ENCODE assay signal across 1 cellular context in the genomic region with DNA sequence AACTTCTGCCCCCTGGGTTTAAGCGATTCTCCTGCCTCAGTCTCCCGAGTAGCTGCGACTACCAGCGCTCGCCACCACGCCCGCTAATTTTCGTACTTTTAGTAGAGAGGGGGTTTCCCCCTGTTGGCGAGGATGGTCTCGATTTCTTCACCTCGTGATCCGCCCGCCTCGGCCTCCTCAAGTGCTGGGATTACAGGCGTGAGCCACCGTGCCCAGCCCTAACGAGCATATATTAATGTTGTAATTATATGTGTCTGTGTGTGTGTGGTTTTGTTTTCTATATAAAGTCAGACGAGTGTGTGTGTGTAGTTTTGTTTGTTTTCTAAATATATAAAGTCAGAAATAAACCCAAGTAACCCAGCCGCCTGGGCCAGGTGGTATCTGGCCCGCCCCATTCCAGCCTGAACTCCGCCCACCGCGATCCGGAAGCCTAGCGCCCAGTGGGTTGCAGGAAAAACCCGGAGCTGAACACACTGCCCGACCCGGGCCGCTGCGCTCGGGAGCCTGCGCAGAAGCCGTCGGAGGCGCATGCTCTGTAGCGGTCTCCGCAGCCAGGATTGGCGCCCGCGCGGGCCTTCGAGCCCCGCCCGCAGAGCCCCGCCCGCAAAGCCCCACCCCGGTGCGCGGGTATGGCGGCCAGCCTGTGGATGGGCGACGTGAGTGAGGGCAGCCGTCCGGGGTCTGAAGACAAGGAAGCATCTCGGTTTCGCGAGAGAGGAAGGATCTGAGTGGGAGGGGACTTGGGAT.
A peak's percentile ranks its signal among the peaks of the same experiment; 100 is the strongest.
TF ChIP-seq lines count a peak whose summit lies in the region.

A gene (plus strand): TSS at position 604 of the 747 bp plus-strand sequence. CDS start 26 bp downstream, at position 630.

TF ChIP-seq in HepG2, 621 proteins besides CTCF, POLR2A, EP300 and RAD21 (continued from another document and continues in another):
- TF ChIP-seq RBAK (CRISPR knock-in tag; IDR thresholded peaks at IDR 0.05) (no peak), HNRNPK (IDR thresholded peaks at IDR 0.05; ENCODE audit: low read depth, low read length, poor library complexity, severe bottlenecking) (peak; percentile 65), PHB2 (IDR thresholded peaks at IDR 0.05; ENCODE audit: partially characterized antibody) (no peak), ZNF138 (CRISPR knock-in tag; IDR thresholded peaks at IDR 0.05; ENCODE audit: low read depth) (no peak), CBX1 (IDR thresholded peaks at IDR 0.05; ENCODE audit: low read depth) (no peak), EZH2 (conservative IDR thresholded peaks at IDR 0.05; ENCODE audit: low read depth, low read length) (no peak), CEBPG (CRISPR knock-in tag; IDR thresholded peaks at IDR 0.05) (no peak), TCF7 (IDR thresholded peaks at IDR 0.05; ENCODE audit: low read depth) (no peak), FOXK1 (CRISPR knock-in tag; IDR thresholded peaks at IDR 0.05; ENCODE audit: borderline replicate concordance, low read depth) (peak; percentile 50; the same call in 1 of the 2 replicates), ZNF556 (CRISPR knock-in tag; IDR thresholded peaks at IDR 0.05; ENCODE audit: borderline replicate concordance) (peak; percentile 92), TRIM24 (CRISPR knock-in tag; IDR thresholded peaks at IDR 0.05) (no peak), MEF2D (CRISPR knock-in tag; IDR thresholded peaks at IDR 0.05) (no peak), XBP1 (CRISPR knock-in tag; IDR thresholded peaks at IDR 0.05) (no peak), GATA4 (IDR thresholded peaks at IDR 0.05; ENCODE audit: borderline replicate concordance, low read depth) (no peak), ERF (CRISPR knock-in tag; IDR thresholded peaks at IDR 0.05) (peak; percentile 73), ZNF337 (CRISPR knock-in tag; IDR thresholded peaks at IDR 0.05; ENCODE audit: borderline replicate concordance, low read depth) (peak; percentile 93), ZMYM2 (CRISPR knock-in tag; IDR thresholded peaks at IDR 0.05) (peak; percentile 23; the same call in 1 of the 2 replicates), SCMH1 (CRISPR knock-in tag; IDR thresholded peaks at IDR 0.05; ENCODE audit: borderline replicate concordance) (no peak), ZNF616 (CRISPR knock-in tag; IDR thresholded peaks at IDR 0.05; ENCODE audit: low read depth) (no peak), JUNB (CRISPR knock-in tag; IDR thresholded peaks at IDR 0.05; ENCODE audit: borderline replicate concordance) (no peak), SRY (CRISPR knock-in tag; IDR thresholded peaks at IDR 0.05) (no peak), ZNF17 (CRISPR knock-in tag; IDR thresholded peaks at IDR 0.05) (no peak), ZNF333 (CRISPR knock-in tag; IDR thresholded peaks at IDR 0.05; ENCODE audit: borderline replicate concordance) (peak; percentile 73), ZFX (CRISPR knock-in tag; IDR thresholded peaks at IDR 0.05; ENCODE audit: low read depth) (peak; percentile 75), KLF9 (CRISPR knock-in tag; IDR thresholded peaks at IDR 0.05; ENCODE audit: low read depth) (peak; percentile 73; the same call in 1 of the 2 replicates), PHF20 (CRISPR knock-in tag; IDR thresholded peaks at IDR 0.05) (peak; percentile 80), FOXO1 (CRISPR knock-in tag; IDR thresholded peaks at IDR 0.05) (no peak), HNRNPUL1 (IDR thresholded peaks at IDR 0.05; ENCODE audit: low read depth, low read length) (peak; percentile 40; the same call in 1 of the 2 replicates), MTA3 (CRISPR knock-in tag; IDR thresholded peaks at IDR 0.05) (no peak), ASH2L (IDR thresholded peaks at IDR 0.05; ENCODE audit: insufficient read length, low read depth, low read length) (no peak)
- TF ChIP-seq, protein P1, sequence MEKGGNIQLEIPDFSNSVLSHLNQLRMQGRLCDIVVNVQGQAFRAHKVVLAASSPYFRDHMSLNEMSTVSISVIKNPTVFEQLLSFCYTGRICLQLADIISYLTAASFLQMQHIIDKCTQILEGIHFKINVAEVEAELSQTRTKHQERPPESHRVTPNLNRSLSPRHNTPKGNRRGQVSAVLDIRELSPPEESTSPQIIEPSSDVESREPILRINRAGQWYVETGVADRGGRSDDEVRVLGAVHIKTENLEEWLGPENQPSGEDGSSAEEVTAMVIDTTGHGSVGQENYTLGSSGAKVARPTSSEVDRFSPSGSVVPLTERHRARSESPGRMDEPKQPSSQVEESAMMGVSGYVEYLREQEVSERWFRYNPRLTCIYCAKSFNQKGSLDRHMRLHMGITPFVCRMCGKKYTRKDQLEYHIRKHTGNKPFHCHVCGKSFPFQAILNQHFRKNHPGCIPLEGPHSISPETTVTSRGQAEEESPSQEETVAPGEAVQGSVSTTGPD (CRISPR knock-in tag; IDR thresholded peaks at IDR 0.05) = no peak
- TF ChIP-seq, protein P2, sequence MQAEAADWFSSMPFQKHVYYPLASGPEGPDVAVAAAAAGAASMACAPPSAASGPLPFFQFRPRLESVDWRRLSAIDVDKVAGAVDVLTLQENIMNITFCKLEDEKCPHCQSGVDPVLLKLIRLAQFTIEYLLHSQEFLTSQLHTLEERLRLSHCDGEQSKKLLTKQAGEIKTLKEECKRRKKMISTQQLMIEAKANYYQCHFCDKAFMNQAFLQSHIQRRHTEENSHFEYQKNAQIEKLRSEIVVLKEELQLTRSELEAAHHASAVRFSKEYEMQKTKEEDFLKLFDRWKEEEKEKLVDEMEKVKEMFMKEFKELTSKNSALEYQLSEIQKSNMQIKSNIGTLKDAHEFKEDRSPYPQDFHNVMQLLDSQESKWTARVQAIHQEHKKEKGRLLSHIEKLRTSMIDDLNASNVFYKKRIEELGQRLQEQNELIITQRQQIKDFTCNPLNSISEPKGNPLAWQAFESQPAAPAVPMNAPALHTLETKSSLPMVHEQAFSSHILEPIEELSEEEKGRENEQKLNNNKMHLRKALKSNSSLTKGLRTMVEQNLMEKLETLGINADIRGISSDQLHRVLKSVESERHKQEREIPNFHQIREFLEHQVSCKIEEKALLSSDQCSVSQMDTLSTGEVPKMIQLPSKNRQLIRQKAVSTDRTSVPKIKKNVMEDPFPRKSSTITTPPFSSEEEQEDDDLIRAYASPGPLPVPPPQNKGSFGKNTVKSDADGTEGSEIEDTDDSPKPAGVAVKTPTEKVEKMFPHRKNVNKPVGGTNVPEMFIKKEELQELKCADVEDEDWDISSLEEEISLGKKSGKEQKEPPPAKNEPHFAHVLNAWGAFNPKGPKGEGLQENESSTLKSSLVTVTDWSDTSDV (CRISPR knock-in tag; IDR thresholded peaks at IDR 0.05) = peak; percentile 78; the same call in 1 of the 2 replicates
- TF ChIP-seq, protein P3, sequence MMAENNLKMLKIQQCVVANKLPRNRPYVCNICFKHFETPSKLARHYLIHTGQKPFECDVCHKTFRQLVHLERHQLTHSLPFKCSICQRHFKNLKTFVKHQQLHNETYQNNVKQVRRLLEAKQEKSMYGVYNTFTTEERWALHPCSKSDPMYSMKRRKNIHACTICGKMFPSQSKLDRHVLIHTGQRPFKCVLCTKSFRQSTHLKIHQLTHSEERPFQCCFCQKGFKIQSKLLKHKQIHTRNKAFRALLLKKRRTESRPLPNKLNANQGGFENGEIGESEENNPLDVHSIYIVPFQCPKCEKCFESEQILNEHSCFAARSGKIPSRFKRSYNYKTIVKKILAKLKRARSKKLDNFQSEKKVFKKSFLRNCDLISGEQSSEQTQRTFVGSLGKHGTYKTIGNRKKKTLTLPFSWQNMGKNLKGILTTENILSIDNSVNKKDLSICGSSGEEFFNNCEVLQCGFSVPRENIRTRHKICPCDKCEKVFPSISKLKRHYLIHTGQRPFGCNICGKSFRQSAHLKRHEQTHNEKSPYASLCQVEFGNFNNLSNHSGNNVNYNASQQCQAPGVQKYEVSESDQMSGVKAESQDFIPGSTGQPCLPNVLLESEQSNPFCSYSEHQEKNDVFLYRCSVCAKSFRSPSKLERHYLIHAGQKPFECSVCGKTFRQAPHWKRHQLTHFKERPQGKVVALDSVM (CRISPR knock-in tag; IDR thresholded peaks at IDR 0.05) = peak; percentile 81; the same call in 1 of the 2 replicates
- TF ChIP-seq, protein P4, sequence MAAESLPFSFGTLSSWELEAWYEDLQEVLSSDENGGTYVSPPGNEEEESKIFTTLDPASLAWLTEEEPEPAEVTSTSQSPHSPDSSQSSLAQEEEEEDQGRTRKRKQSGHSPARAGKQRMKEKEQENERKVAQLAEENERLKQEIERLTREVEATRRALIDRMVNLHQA (CRISPR knock-in tag; IDR thresholded peaks at IDR 0.05) = no peak
- TF ChIP-seq, protein P5, sequence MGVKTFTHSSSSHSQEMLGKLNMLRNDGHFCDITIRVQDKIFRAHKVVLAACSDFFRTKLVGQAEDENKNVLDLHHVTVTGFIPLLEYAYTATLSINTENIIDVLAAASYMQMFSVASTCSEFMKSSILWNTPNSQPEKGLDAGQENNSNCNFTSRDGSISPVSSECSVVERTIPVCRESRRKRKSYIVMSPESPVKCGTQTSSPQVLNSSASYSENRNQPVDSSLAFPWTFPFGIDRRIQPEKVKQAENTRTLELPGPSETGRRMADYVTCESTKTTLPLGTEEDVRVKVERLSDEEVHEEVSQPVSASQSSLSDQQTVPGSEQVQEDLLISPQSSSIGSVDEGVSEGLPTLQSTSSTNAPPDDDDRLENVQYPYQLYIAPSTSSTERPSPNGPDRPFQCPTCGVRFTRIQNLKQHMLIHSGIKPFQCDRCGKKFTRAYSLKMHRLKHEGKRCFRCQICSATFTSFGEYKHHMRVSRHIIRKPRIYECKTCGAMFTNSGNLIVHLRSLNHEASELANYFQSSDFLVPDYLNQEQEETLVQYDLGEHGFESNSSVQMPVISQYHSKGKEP (CRISPR knock-in tag; IDR thresholded peaks at IDR 0.05) = no peak
- TF ChIP-seq, protein P6, sequence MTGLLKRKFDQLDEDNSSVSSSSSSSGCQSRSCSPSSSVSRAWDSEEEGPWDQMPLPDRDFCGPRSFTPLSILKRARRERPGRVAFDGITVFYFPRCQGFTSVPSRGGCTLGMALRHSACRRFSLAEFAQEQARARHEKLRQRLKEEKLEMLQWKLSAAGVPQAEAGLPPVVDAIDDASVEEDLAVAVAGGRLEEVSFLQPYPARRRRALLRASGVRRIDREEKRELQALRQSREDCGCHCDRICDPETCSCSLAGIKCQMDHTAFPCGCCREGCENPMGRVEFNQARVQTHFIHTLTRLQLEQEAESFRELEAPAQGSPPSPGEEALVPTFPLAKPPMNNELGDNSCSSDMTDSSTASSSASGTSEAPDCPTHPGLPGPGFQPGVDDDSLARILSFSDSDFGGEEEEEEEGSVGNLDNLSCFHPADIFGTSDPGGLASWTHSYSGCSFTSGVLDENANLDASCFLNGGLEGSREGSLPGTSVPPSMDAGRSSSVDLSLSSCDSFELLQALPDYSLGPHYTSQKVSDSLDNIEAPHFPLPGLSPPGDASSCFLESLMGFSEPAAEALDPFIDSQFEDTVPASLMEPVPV (CRISPR knock-in tag; IDR thresholded peaks at IDR 0.05) = peak; percentile 52; the same call in 1 of the 2 replicates
- TF ChIP-seq, protein P7, sequence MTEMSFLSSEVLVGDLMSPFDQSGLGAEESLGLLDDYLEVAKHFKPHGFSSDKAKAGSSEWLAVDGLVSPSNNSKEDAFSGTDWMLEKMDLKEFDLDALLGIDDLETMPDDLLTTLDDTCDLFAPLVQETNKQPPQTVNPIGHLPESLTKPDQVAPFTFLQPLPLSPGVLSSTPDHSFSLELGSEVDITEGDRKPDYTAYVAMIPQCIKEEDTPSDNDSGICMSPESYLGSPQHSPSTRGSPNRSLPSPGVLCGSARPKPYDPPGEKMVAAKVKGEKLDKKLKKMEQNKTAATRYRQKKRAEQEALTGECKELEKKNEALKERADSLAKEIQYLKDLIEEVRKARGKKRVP (CRISPR knock-in tag; IDR thresholded peaks at IDR 0.05) = peak in 1 of 2 experiments; percentile 50; a peak in 1 of 4 replicates
- TF ChIP-seq, protein P8, sequence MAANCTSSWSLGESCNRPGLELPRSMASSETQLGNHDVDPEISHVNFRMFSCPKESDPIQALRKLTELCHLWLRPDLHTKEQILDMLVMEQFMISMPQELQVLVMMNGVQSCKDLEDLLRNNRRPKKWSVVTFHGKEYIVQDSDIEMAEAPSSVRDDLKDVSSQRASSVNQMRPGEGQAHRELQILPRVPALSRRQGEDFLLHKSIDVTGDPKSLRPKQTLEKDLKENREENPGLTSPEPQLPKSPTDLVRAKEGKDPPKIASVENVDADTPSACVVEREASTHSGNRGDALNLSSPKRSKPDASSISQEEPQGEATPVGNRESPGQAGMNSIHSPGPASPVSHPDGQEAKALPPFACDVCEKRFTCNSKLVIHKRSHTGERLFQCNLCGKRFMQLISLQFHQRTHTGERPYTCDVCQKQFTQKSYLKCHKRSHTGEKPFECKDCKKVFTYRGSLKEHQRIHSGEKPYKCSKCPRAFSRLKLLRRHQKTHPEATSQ (CRISPR knock-in tag; IDR thresholded peaks at IDR 0.05; ENCODE audit: borderline replicate concordance) = peak; percentile 88; the same call in 1 of the 2 replicates
- TF ChIP-seq, protein P9, sequence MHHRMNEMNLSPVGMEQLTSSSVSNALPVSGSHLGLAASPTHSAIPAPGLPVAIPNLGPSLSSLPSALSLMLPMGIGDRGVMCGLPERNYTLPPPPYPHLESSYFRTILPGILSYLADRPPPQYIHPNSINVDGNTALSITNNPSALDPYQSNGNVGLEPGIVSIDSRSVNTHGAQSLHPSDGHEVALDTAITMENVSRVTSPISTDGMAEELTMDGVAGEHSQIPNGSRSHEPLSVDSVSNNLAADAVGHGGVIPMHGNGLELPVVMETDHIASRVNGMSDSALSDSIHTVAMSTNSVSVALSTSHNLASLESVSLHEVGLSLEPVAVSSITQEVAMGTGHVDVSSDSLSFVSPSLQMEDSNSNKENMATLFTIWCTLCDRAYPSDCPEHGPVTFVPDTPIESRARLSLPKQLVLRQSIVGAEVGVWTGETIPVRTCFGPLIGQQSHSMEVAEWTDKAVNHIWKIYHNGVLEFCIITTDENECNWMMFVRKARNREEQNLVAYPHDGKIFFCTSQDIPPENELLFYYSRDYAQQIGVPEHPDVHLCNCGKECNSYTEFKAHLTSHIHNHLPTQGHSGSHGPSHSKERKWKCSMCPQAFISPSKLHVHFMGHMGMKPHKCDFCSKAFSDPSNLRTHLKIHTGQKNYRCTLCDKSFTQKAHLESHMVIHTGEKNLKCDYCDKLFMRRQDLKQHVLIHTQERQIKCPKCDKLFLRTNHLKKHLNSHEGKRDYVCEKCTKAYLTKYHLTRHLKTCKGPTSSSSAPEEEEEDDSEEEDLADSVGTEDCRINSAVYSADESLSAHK (CRISPR knock-in tag; IDR thresholded peaks at IDR 0.05; ENCODE audit: borderline replicate concordance) = no peak
- TF ChIP-seq, protein P10, sequence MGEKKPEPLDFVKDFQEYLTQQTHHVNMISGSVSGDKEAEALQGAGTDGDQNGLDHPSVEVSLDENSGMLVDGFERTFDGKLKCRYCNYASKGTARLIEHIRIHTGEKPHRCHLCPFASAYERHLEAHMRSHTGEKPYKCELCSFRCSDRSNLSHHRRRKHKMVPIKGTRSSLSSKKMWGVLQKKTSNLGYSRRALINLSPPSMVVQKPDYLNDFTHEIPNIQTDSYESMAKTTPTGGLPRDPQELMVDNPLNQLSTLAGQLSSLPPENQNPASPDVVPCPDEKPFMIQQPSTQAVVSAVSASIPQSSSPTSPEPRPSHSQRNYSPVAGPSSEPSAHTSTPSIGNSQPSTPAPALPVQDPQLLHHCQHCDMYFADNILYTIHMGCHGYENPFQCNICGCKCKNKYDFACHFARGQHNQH (CRISPR knock-in tag; IDR thresholded peaks at IDR 0.05) = no peak; the same call in none of the 2 replicates
- TF ChIP-seq, protein P11, sequence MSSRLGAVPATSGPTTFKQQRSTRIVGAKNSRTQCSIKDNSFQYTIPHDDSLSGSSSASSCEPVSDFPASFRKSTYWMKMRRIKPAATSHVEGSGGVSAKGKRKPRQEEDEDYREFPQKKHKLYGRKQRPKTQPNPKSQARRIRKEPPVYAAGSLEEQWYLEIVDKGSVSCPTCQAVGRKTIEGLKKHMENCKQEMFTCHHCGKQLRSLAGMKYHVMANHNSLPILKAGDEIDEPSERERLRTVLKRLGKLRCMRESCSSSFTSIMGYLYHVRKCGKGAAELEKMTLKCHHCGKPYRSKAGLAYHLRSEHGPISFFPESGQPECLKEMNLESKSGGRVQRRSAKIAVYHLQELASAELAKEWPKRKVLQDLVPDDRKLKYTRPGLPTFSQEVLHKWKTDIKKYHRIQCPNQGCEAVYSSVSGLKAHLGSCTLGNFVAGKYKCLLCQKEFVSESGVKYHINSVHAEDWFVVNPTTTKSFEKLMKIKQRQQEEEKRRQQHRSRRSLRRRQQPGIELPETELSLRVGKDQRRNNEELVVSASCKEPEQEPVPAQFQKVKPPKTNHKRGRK (CRISPR knock-in tag; IDR thresholded peaks at IDR 0.05) = no peak
